ENCODE assay signal across 1 cellular context in genomic region chr1:184457500-184457899, GRCh38.
TF ChIP-seq lines count a peak whose summit lies in the region.

No MANE protein-coding gene starts in this region.

TF ChIP-seq in SK-N-SH, 30 proteins besides CTCF, POLR2A, EP300 and RAD21 (continued from another document):
- TF ChIP-seq ELF1 (IDR thresholded peaks at IDR 0.05) (no peak), PBX3 (IDR thresholded peaks at IDR 0.05) (no peak), JUND (IDR thresholded peaks at IDR 0.05) (no peak), IRF3 (IDR thresholded peaks at IDR 0.05; ENCODE audit: low read depth, low read length) (no peak), GATA2 (CRISPR knock-in tag; IDR thresholded peaks at IDR 0.05) (peak; percentile 92), TAF1 (IDR thresholded peaks at IDR 0.05; ENCODE audit: borderline replicate concordance, low read depth, low read length) (no peak)
